28 cellular contexts compared by ENCODE assay signal in the genomic region with DNA sequence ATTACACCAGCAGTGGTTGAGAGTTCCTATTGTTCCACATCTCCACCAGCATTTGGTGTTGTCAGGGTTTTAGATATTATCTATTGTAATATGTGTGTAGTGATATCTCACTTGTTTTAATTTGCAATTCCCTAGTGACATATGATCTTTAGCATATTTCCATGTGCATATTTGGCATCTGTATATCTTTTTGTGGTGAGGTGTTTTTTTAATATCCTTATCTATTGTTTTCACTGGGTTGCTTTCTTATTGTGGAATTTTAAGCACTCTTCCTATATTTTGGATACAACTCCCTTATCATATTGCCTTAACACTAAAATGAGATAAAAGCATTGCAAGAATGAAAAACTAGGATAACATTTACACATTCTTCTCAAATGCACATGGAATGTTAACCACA.
"Had no signal": no experiment of that assay in that cellular context is flagged by ENCODE, and none has a peak within 500 bp of the region (broad histone marks: within the 10 kb centered on the region; RNA-seq: fewer than 3 reads in every experiment).

No MANE protein-coding gene starts in this region.

- H3K9me3 Mint-ChIP-seq: memory B cell; stimulated activated naive B cell treated with anti-CD40 and anti-IgM and Interleukin-4, amounts not matched to agents 10 μg/mL and 1 μg/mL and 100 μg/mL, for 72 hours had no signal

- H3K27me3 ChIP-seq: ovary, stomach, testis, thyroid gland, transverse colon, upper lobe of right lung had no signal

- H3K36me3 Mint-ChIP-seq: immature natural killer cell; memory B cell; naive thymus-derived CD4-positive, alpha-beta T cell; natural killer cell treated with Interleukin-12 subunit alpha and Interleukin-12 subunit beta and Interleukin-15 and Interleukin-18, amount 100 ng/mL, for 72 hours; stimulated activated naive B cell treated with anti-CD40 and anti-IgM and Interleukin-4, amounts not matched to agents 10 μg/mL and 1 μg/mL and 100 μg/mL, for 72 hours had no signal

- FAIRE-seq: islet of Langerhans, kidney, urothelium cell line had no signal

- H3K9me3 ChIP-seq: left ventricle myocardium inferior, mucosa of descending colon, ovary, prostate gland, stomach, testis, thyroid gland, transverse colon, upper lobe of right lung had no signal

- H3K4me3 Mint-ChIP-seq: immature natural killer cell; memory B cell; naive thymus-derived CD4-positive, alpha-beta T cell; natural killer cell treated with Interleukin-12 subunit alpha and Interleukin-12 subunit beta and Interleukin-15 and Interleukin-18, amount 100 ng/mL, for 72 hours; stimulated activated naive B cell treated with anti-CD40 and anti-IgM and Interleukin-4, amounts not matched to agents 10 μg/mL and 1 μg/mL and 100 μg/mL, for 72 hours had no signal

- H3K4me1 ChIP-seq: left ventricle myocardium inferior, prostate gland, stomach, testis, thyroid gland, transverse colon, upper lobe of right lung had no signal

- H3K4me3 ChIP-seq: left ventricle myocardium inferior, mucosa of descending colon, ovary, prostate gland, skin epidermis, stomach, testis, thyroid gland, transverse colon, upper lobe of right lung had no signal

- H3K27me3 Mint-ChIP-seq: memory B cell; naive thymus-derived CD4-positive, alpha-beta T cell; natural killer cell treated with Interleukin-12 subunit alpha and Interleukin-12 subunit beta and Interleukin-15 and Interleukin-18, amount 100 ng/mL, for 72 hours; stimulated activated naive B cell treated with anti-CD40 and anti-IgM and Interleukin-4, amounts not matched to agents 10 μg/mL and 1 μg/mL and 100 μg/mL, for 72 hours had no signal

- H3K4me1 Mint-ChIP-seq: immature natural killer cell; memory B cell; naive thymus-derived CD4-positive, alpha-beta T cell; stimulated activated naive B cell treated with anti-CD40 and anti-IgM and Interleukin-4, amounts not matched to agents 10 μg/mL and 1 μg/mL and 100 μg/mL, for 72 hours had no signal

- H3K27ac ChIP-seq: left ventricle myocardium inferior, ovary, prostate gland, skin epidermis, stomach, testis, thyroid gland, transverse colon, upper lobe of right lung had no signal

- DNase-seq: hypothalamus; immature natural killer cell; kidney; left ventricle myocardium inferior; midbrain; mucosa of descending colon; naive thymus-derived CD4-positive, alpha-beta T cell; ovary; posterior cingulate gyrus; retina; right cardiac atrium; stimulated activated CD4-positive, alpha-beta T cell treated with anti-CD3 and anti-CD28 coated beads, Interleukin-12 subunit alpha, Interleukin-12 subunit beta, amount 100 ng/mL, for 4 hours; stimulated activated CD4-positive, alpha-beta T cell treated with anti-CD3 and anti-CD28 coated beads, Interleukin-15, amount 100 ng/mL, for 24 hours; stimulated activated CD4-positive, alpha-beta T cell treated with anti-CD3 and anti-CD28 coated beads, Interleukin-2, amount 100 ng/mL, for 24 hours; stimulated activated CD4-positive, alpha-beta T cell treated with anti-CD3 and anti-CD28 coated beads, Interleukin-4, amount 100 ng/mL, for 1 hour; stimulated activated naive B cell treated with anti-CD40 and anti-IgM and Interleukin-4, amounts not matched to agents 10 μg/mL and 1 μg/mL and 100 μg/mL, for 72 hours; stimulated activated naive CD8-positive, alpha-beta T cell treated with anti-CD3 and anti-CD28 coated beads, Interleukin-15, Interleukin-2, amounts not matched to agents 100 U/mL and 50 U/mL, for 24 hours; stomach; testis; thyroid gland; transverse colon; upper lobe of right lung had no signal

- H3K27ac Mint-ChIP-seq: immature natural killer cell; memory B cell; naive thymus-derived CD4-positive, alpha-beta T cell; natural killer cell treated with Interleukin-12 subunit alpha and Interleukin-12 subunit beta and Interleukin-15 and Interleukin-18, amount 100 ng/mL, for 72 hours; stimulated activated naive B cell treated with anti-CD40 and anti-IgM and Interleukin-4, amounts not matched to agents 10 μg/mL and 1 μg/mL and 100 μg/mL, for 72 hours had no signal

- H3K36me3 ChIP-seq: left ventricle myocardium inferior, ovary, prostate gland, stomach, thyroid gland, transverse colon, upper lobe of right lung had no signal
